11 cellular contexts compared by ENCODE assay signal in the genomic region with DNA sequence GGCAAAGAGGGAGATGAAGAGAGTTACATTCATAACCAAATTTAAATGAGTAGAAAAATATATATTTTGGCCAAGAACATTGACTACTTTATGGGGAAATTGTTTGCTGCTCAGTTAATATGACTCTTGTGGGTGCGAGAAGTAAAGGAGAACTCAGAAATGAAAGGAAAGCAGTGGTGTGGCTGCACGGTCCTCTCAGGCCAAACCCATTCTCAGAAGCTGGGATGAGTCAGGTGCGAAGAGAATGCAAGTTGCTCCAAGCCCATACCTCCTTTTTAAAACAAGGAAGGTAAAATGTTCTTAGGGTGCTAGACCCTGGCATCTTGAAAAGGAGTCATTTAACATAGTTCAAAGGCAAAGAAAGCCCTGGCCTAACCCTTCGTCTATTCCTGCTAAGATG.
"Had no signal": no experiment of that assay in that cellular context is flagged by ENCODE, and none has a peak within 500 bp of the region (broad histone marks: within the 10 kb centered on the region; RNA-seq: fewer than 3 reads in every experiment).

No MANE protein-coding gene starts in this region.

- H3K4me1 ChIP-seq: HAP-1 had no signal

- H3K4me3 Mint-ChIP-seq: GM23338, H9, HFFc6 had no signal

- ATAC-seq: GM23338, HCT116 had no signal

- H3K27ac Mint-ChIP-seq: GM23338, H9, HFFc6 had no signal

- H3K27ac ChIP-seq: GM23248 had no signal

- H3K9me3 ChIP-seq: HAP-1 had no signal

- H3K9me3 Mint-ChIP-seq: GM23338, H9 had no signal

- H3K9ac ChIP-seq: GM23248 had no signal

- FAIRE-seq: H1, H54 had no signal

- H3K4me3 ChIP-seq: GM23248, GM23338, HAP-1 had no signal

- H3K4me2 ChIP-seq: GM23338 had no signal

- H2AFZ ChIP-seq: GM23248, GM23338 had no signal

- H3K36me3 ChIP-seq: HAP-1 had no signal

- DNase-seq: GM23248, GOT3, H7, H9, HCEC 1CT, HFFc6 had no signal
